18 cellular contexts compared by ENCODE assay signal in the genomic region with DNA sequence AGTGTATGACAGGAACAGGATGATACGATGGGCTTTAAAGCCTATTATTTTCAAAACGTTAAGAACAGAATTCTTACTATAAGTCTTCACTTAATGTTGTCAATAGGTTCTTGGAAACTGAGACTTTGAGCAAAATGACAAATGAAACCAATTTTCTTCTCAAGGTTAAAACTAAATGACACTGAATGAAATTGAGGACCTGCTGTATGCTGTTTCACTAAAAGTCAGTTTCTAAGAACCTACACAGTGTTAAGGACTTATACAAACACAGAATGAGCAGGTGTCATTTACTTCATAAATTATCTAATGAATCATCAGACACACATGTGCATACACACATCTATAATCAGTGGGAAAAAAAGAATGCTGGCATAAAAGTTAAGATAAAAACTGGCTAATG.
DNase-seq lines count a peak whose midpoint lies in the region; ATAC-seq and TF ChIP-seq lines count a peak whose summit lies in the region.
"Had no signal": no experiment of that assay in that cellular context is flagged by ENCODE, and none has a peak within 500 bp of the region (broad histone marks: within the 10 kb centered on the region; RNA-seq: fewer than 3 reads in every experiment).

No MANE protein-coding gene starts in this region.

- peaks cover 68% of the 10 kb centered on the region for H3K36me3 Mint-ChIP-seq in activated T-cell treated with anti-CD3 and anti-CD28 coated beads, Interleukin-2, amount 50 U/mL, for 24 hours (ENCODE audit: low read depth)
- H3K36me3 Mint-ChIP-seq in natural killer cell treated with Interleukin-12 subunit alpha and Interleukin-12 subunit beta and Interleukin-15 and Interleukin-18, amount 100 ng/mL, for 72 hours, result peaks cover 21% of the 10 kb centered on the region

- ATAC-seq in GM19455 (IDR thresholded peaks at IDR 0.05; ENCODE audit: unreplicated experiment) (peak; percentile 59), HG03460 (IDR thresholded peaks at IDR 0.05; ENCODE audit: unreplicated experiment) (peak; percentile 48), GM21367 (IDR thresholded peaks at IDR 0.05; ENCODE audit: unreplicated experiment) (no peak), GM18505 (IDR thresholded peaks at IDR 0.05; ENCODE audit: unreplicated experiment) (no peak)
- ATAC-seq in natural killer cell treated with Interleukin-12 subunit alpha and Interleukin-12 subunit beta and Interleukin-15 and Interleukin-18, amount 100 ng/mL, for 72 hours, result peak in 1 of 2 donors; percentile 62
- ATAC-seq: esophagus mucosa, HepG2, PC-3 had no signal

- no peak for TF ChIP-seq POLR2A in GM18505 (IDR thresholded peaks at IDR 0.05; ENCODE audit: borderline replicate concordance, extremely low read depth, insufficient read depth, insufficient read length)

- peaks cover 33% of the 10 kb centered on the region for H3K4me1 Mint-ChIP-seq in activated T-cell treated with anti-CD3 and anti-CD28 coated beads, Interleukin-2, amount 50 U/mL, for 24 hours (ENCODE audit: low read depth)
- peaks cover 48 to 52% of the 10 kb centered on the region in 2 donors for H3K4me1 Mint-ChIP-seq in natural killer cell treated with Interleukin-12 subunit alpha and Interleukin-12 subunit beta and Interleukin-15 and Interleukin-18, amount 100 ng/mL, for 72 hours (ENCODE audit: low read depth in 2 of 2)

- no peak for DNase-seq in activated T-cell treated with anti-CD3 and anti-CD28 coated beads, Interleukin-2, amount 50 U/mL, for 24 hours
- DNase-seq in activated T-cell treated with anti-CD3 and anti-CD28 coated beads, Interleukin-2, amount 50 U/mL, for 1 hour, result no peak
- DNase-seq in natural killer cell treated with Interleukin-12 subunit alpha and Interleukin-12 subunit beta and Interleukin-15 and Interleukin-18, amount 100 ng/mL, for 72 hours (ENCODE audit: low spot score), result no peak
- DNase-seq in NCI-H2081 (lab: John Stamatoyannopoulos, UW), result no peak
- DNase-seq: dorsolateral prefrontal cortex, MG63, NCI-H187, NCI-H446, PC-3, sigmoid colon, T-helper 9 cell had no signal

- peak overlapping the region; percentile 57 for H3K27ac Mint-ChIP-seq in activated T-cell treated with anti-CD3 and anti-CD28 coated beads, Interleukin-2, amount 50 U/mL, for 24 hours
- H3K27ac Mint-ChIP-seq in natural killer cell treated with Interleukin-12 subunit alpha and Interleukin-12 subunit beta and Interleukin-15 and Interleukin-18, amount 100 ng/mL, for 72 hours, result peak overlapping the region; percentile 45 to 66

- H3K9me3 Mint-ChIP-seq in activated T-cell treated with anti-CD3 and anti-CD28 coated beads, Interleukin-2, amount 50 U/mL, for 24 hours, result no peaks in the 10 kb centered on the region
- no peaks in the 10 kb centered on the region for H3K9me3 Mint-ChIP-seq in natural killer cell treated with Interleukin-12 subunit alpha and Interleukin-12 subunit beta and Interleukin-15 and Interleukin-18, amount 100 ng/mL, for 72 hours

- no peaks in the 10 kb centered on the region for H3K27me3 Mint-ChIP-seq in activated T-cell treated with anti-CD3 and anti-CD28 coated beads, Interleukin-2, amount 50 U/mL, for 24 hours
- H3K27me3 Mint-ChIP-seq in natural killer cell treated with Interleukin-12 subunit alpha and Interleukin-12 subunit beta and Interleukin-15 and Interleukin-18, amount 100 ng/mL, for 72 hours, result no peaks in the 10 kb centered on the region

- no peak overlapping the region for H3K4me3 Mint-ChIP-seq in activated T-cell treated with anti-CD3 and anti-CD28 coated beads, Interleukin-2, amount 50 U/mL, for 24 hours
- H3K4me3 Mint-ChIP-seq in natural killer cell treated with Interleukin-12 subunit alpha and Interleukin-12 subunit beta and Interleukin-15 and Interleukin-18, amount 100 ng/mL, for 72 hours, result no peak overlapping the region
- H3K4me3 Mint-ChIP-seq: CD14-positive monocyte had no signal

Comparison
In these comparisons a context has a peak if more than half of its experiments do, and no peak if none do; other contexts are left out.
1. ATAC-seq: peak in GM19455 (single experiment) and HG03460 (single experiment); none in GM21367 (single experiment) and GM18505 (single experiment).